Comparison of ENCODE assay signal across 8 cellular contexts in the genomic region with DNA sequence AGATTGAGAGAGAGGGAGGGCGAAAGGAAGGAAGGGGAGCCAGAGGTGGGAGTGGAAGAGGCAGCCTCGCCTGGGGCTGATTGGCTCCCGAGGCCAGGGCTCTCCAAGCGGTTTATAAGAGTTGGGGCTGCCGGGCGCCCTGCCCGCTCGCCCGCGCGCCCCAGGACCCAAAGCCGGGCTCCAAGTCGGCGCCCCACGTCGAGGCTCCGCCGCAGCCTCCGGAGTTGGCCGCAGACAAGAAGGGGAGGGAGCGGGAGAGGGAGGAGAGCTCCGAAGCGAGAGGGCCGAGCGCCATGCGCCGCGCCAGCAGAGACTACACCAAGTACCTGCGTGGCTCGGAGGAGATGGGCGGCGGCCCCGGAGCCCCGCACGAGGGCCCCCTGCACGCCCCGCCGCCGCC. TPM values are rescaled to one million over a fixed set of nuclear protein-coding genes. Genes with fewer than 3 reads are reported as not detected.
DNase-seq lines count a peak whose midpoint lies in the region; ATAC-seq and TF ChIP-seq lines count a peak whose summit lies in the region.

A gene with protein sequence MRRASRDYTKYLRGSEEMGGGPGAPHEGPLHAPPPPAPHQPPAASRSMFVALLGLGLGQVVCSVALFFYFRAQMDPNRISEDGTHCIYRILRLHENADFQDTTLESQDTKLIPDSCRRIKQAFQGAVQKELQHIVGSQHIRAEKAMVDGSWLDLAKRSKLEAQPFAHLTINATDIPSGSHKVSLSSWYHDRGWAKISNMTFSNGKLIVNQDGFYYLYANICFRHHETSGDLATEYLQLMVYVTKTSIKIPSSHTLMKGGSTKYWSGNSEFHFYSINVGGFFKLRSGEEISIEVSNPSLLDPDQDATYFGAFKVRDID (plus strand): TSS at position 142 of the 400 bp plus-strand sequence. CDS start 152 bp downstream, at position 294.

- peak within 1 kb of the TSS in 1 of 3 donors; percentile 50 for H3K27ac Mint-ChIP-seq in IgD-negative memory B cell
- H3K27ac Mint-ChIP-seq in central memory CD8-positive, alpha-beta T cell (ENCODE audit: low read depth), result no peak within 1 kb of the TSS
- H3K27ac Mint-ChIP-seq in naive B cell, result peak within 1 kb of the TSS in 4 of 6 donors; percentile 69 to 86 (median 75)

- H3K4me3 Mint-ChIP-seq in IgD-negative memory B cell, result peak within 1 kb of the TSS; percentile 77 to 93 (median 86)
- H3K4me3 Mint-ChIP-seq in central memory CD8-positive, alpha-beta T cell, result peak within 1 kb of the TSS; percentile 88
- peak within 1 kb of the TSS; percentile 79 to 91 (median 86) for H3K4me3 Mint-ChIP-seq in naive B cell

- H3K4me1 Mint-ChIP-seq in IgD-negative memory B cell (peaks cover 9 to 17% (median 16%) of the 10 kb centered on the region in 3 donors), naive B cell (peaks cover 14 to 17% (median 16%) of the 10 kb centered on the region in 3 donors)
- peaks cover 10% of the 10 kb centered on the region for H3K4me1 Mint-ChIP-seq in central memory CD8-positive, alpha-beta T cell

- H3K4me3 ChIP-seq in AG04450 (ENCODE audit: low read depth, low read length), result 0 out of 2 replicates have a peak within 1 kb of the TSS, but pooled peaks have one; percentile 7
- no peak within 1 kb of the TSS for H3K4me3 ChIP-seq in SJCRH30

- CTCF ChIA-PET in AG04450 (lab: Charles Lee), result no interaction called here

- H3K27ac ChIP-seq in AG04450 (ENCODE audit: low read depth, low read length), result no peak within 1 kb of the TSS
- no peak within 1 kb of the TSS for H3K27ac ChIP-seq in SJCRH30

- ATAC-seq in GM19438 (IDR thresholded peaks at IDR 0.05; ENCODE audit: low read depth, unreplicated experiment) (peak; percentile 19), naive B cell (ENCODE audit: low read depth in 2 of 2) (no peak), GM19452 (IDR thresholded peaks at IDR 0.05; ENCODE audit: unreplicated experiment) (no peak)
- peak; percentile 42 for ATAC-seq in central memory CD8-positive, alpha-beta T cell (replicated peaks; ENCODE audit: extremely low read depth, poor library complexity, severe bottlenecking)

- no peaks in the 10 kb centered on the region for H3K36me3 ChIP-seq in SJCRH30

- POLR2A ChIA-PET in AG04450 (lab: Yijun Ruan, JAX), result no interaction called here

- H3K9me3 Mint-ChIP-seq in IgD-negative memory B cell (peaks cover 0 to 2% (median 0%) of the 10 kb centered on the region in 3 donors), naive B cell (peaks cover 0 to 11% (median 5%) of the 10 kb centered on the region in 7 donors)
- no peaks in the 10 kb centered on the region for H3K9me3 Mint-ChIP-seq in central memory CD8-positive, alpha-beta T cell

- H3K27me3 Mint-ChIP-seq in IgD-negative memory B cell, result peaks cover 14% of the 10 kb centered on the region
- H3K27me3 Mint-ChIP-seq in central memory CD8-positive, alpha-beta T cell, result peaks cover 56% of the 10 kb centered on the region
- peaks cover 26 to 41% (median 30%) of the 10 kb centered on the region in 3 donors for H3K27me3 Mint-ChIP-seq in naive B cell

- no peaks in the 10 kb centered on the region for H3K4me1 ChIP-seq in SJCRH30

- DNase-seq in AG04450 (ENCODE audit: low read depth, low spot score) (no peak), naive B cell (no peak), SJCRH30 (no peak), HCEC 1CT (no peak)
- DNase-seq in central memory CD8-positive, alpha-beta T cell (ENCODE audit: low spot score in 2 of 2), result no peak

- H3K36me3 Mint-ChIP-seq in IgD-negative memory B cell (no peaks in the 10 kb centered on the region), naive B cell (no peaks in the 10 kb centered on the region)
- peaks cover 2% of the 10 kb centered on the region for H3K36me3 Mint-ChIP-seq in central memory CD8-positive, alpha-beta T cell (ENCODE audit: insufficient read depth)

- no peak for TF ChIP-seq CTCF in AG04450 (IDR thresholded peaks at IDR 0.05; ENCODE audit: low read depth, low read length)

- H3K9me3 ChIP-seq in AG04450 (ENCODE audit: control insufficient read depth, insufficient read depth, low read length) (peaks cover 11% of the 10 kb centered on the region), SJCRH30 (replicated peaks) (no peaks in the 10 kb centered on the region)

- peaks cover 51% of the 10 kb centered on the region for H3K27me3 ChIP-seq in AG04450 (ENCODE audit: control insufficient read depth, insufficient read depth, low read length)
- no peaks in the 10 kb centered on the region for H3K27me3 ChIP-seq in SJCRH30

RNA-seq across cellular contexts. Expression of the gene that starts here (rescaled TPM):
- not detected in 2 replicates for polyA plus RNA-seq in AG04450 (2011; rRNA removed)
- not detected in 2 replicates for polyA minus RNA-seq in AG04450 (2011; rRNA and poly(A)+ RNA removed)
- polyA plus RNA-seq in IgD-negative memory B cell, result not detected
- polyA plus RNA-seq in naive B cell (ENCODE audit: low read depth in 6 of 6), result not detected
- not detected in 2 replicates for total RNA-seq in SJCRH30 (2014; rRNA removed; shearing (Covaris generic))

Comparison
In these comparisons a context has a peak if more than half of its experiments do, and no peak if none do; other contexts are left out.
1. ATAC-seq: peak in GM19438 (single experiment) and central memory CD8-positive, alpha-beta T cell (single experiment); none in naive B cell (0 of 2) and GM19452 (single experiment).
2. Peak in every context shown above with its lines, with median percentiles within 50 percentile points of each other: H3K4me3 Mint-ChIP-seq.